ENCODE assay signal across 1 cellular context in the genomic region with DNA sequence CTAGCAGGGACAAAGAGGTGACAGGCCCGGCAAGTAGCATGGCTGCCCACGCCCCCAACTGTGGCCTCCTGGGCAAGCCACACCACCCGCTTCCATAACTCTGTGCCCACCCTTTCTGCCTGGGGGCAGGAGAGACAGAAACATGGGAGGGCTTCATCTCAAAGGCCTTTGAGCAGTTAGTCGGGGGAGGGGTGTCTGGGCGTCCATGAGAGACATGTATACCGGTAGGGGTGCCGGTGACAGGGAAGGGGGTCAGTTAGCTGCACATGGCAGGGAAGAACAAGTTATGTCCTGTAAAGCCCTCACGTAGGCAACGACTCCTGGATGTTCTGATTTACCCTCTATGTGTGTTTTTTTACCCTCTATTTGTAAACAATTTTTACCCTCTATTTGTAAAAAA.
TF ChIP-seq lines count a peak whose summit lies in the region.

No MANE protein-coding gene starts in this region.

TF ChIP-seq in H1, 55 proteins besides CTCF, POLR2A, EP300 and RAD21:
- TF ChIP-seq POLR2AphosphoS5 (IDR thresholded peaks at IDR 0.05; ENCODE audit: low read depth, low read length) = no peak
- no peak for TF ChIP-seq NRF1 (IDR thresholded peaks at IDR 0.05; ENCODE audit: low read depth, low read length)
- TF ChIP-seq CTBP2 (IDR thresholded peaks at IDR 0.05; ENCODE audit: borderline replicate concordance, insufficient read depth, insufficient read length, low read length) = no peak
- no peak for TF ChIP-seq TAF1 (IDR thresholded peaks at IDR 0.05; ENCODE audit: low read depth, low read length)
- no peak for TF ChIP-seq CHD1 (IDR thresholded peaks at IDR 0.05; ENCODE audit: low read depth, low read length)
- TF ChIP-seq JUND (IDR thresholded peaks at IDR 0.05; ENCODE audit: low read length) = no peak
- TF ChIP-seq SP1 (IDR thresholded peaks at IDR 0.05; ENCODE audit: low read depth, low read length) = no peak
- no peak for TF ChIP-seq PHF8 (conservative IDR thresholded peaks at IDR 0.05; ENCODE audit: low read depth, low read length)
- no peak for TF ChIP-seq HDAC6 (IDR thresholded peaks at IDR 0.05; ENCODE audit: low read depth, low read length)
- TF ChIP-seq SP2 (IDR thresholded peaks at IDR 0.05; ENCODE audit: low read length) = no peak
- no peak for TF ChIP-seq GTF2F1 (IDR thresholded peaks at IDR 0.05; ENCODE audit: borderline replicate concordance, low read depth, low read length)
- TF ChIP-seq BRCA1 (IDR thresholded peaks at IDR 0.05; ENCODE audit: low read depth, low read length) = no peak
- no peak for TF ChIP-seq POU5F1 (IDR thresholded peaks at IDR 0.05; ENCODE audit: low read depth, low read length)
- TF ChIP-seq KDM5A (IDR thresholded peaks at IDR 0.05; ENCODE audit: low read length) = no peak
- TF ChIP-seq SRF (IDR thresholded peaks at IDR 0.05; ENCODE audit: low read depth, low read length) = no peak
- TF ChIP-seq TCF12 (IDR thresholded peaks at IDR 0.05; ENCODE audit: low read depth, low read length) = no peak
TF ChIP-seq in H1: peak in this region for 0.
